28 cellular contexts compared by ENCODE assay signal in genomic region chr2:134443814-134444480, GRCh38.
"Had no signal": no experiment of that assay in that cellular context is flagged by ENCODE, and none has a peak within 500 bp of the region (broad histone marks: within the 10 kb centered on the region; RNA-seq: fewer than 3 reads in every experiment).

No MANE protein-coding gene starts in this region.

- DNase-seq: activated CD4-positive, alpha-beta T cell treated with anti-CD3 and anti-CD28 coated beads for 36 hours; activated CD4-positive, alpha-beta T cell treated with anti-CD3 and anti-CD28 coated beads, Interleukin-2, amount 10 ng/mL, durations not matched to agents 7 days and 5 days; activated CD4-positive, alpha-beta T cell treated with anti-CD3 and anti-CD28 coated beads, Interleukin-2, amount 50 U/mL, for 48 hours; activated CD8-positive, alpha-beta T cell treated with anti-CD3 and anti-CD28 coated beads, Interleukin-2, amount 10 ng/mL, durations not matched to agents 7 days and 5 days; activated effector memory CD4-positive, alpha-beta T cell treated with Interleukin-2 at 50 U/mL for 16 hours; activated naive CD4-positive, alpha-beta T cell treated with anti-CD3 and anti-CD28 coated beads, Interleukin-2, amount 10 ng/mL, durations not matched to agents 7 days and 5 days; activated naive CD8-positive, alpha-beta T cell treated with anti-CD3 and anti-CD28 coated beads, Interleukin-2, amount 10 ng/mL, durations not matched to agents 7 days and 5 days; activated T-cell treated with anti-CD3 and anti-CD28 coated beads, Interleukin-2, amount 50 U/mL, for 24 hours; amygdala; NCI-H1092 treated with DMSO at 0.1 percent for 48 hours; NCI-H1417; NCI-H146; NCI-H187; NCI-H2029 treated with DMSO at 0.1 percent for 48 hours; NCI-H2107; NCI-H226; NCI-H446 treated with DMSO at 0.1 percent for 48 hours; NCI-H524; NCI-H69; SHP77; SJCRH30 had no signal

- H3K27me3 ChIP-seq: ascending aorta, cardiac muscle cell, SJCRH30 had no signal

- H3K27me3 Mint-ChIP-seq: activated CD4-positive, alpha-beta T cell treated with anti-CD3 and anti-CD28 coated beads for 36 hours; activated CD4-positive, alpha-beta T cell treated with anti-CD3 and anti-CD28 coated beads, Interleukin-2, amount 10 ng/mL, durations not matched to agents 7 days and 5 days; activated naive CD4-positive, alpha-beta T cell treated with anti-CD3 and anti-CD28 coated beads, Interleukin-2, amount 10 ng/mL, durations not matched to agents 7 days and 5 days; activated naive CD8-positive, alpha-beta T cell treated with anti-CD3 and anti-CD28 coated beads, Interleukin-2, amount 10 ng/mL, durations not matched to agents 7 days and 5 days; activated T-cell treated with anti-CD3 and anti-CD28 coated beads, Interleukin-2, amount 50 U/mL, for 24 hours had no signal

- H3K4me3 ChIP-seq: ascending aorta, cardiac muscle cell, SJCRH30, SK-N-MC had no signal

- ATAC-seq: activated CD4-positive, alpha-beta T cell treated with anti-CD3 and anti-CD28 coated beads for 36 hours; activated CD4-positive, CD25-positive, alpha-beta regulatory T cell treated with anti-CD3 and anti-CD28 coated beads, Interleukin-2, amount 50 U/mL, for 24 hours; activated CD8-positive, alpha-beta T cell treated with anti-CD3 and anti-CD28 coated beads, Interleukin-2, amount 10 ng/mL, durations not matched to agents 7 days and 5 days; Panc1 had no signal

- H3K36me3 Mint-ChIP-seq: activated naive CD8-positive, alpha-beta T cell treated with anti-CD3 and anti-CD28 coated beads, Interleukin-2, amount 10 ng/mL, durations not matched to agents 7 days and 5 days had no signal

- H3K4me1 Mint-ChIP-seq: activated CD4-positive, alpha-beta T cell treated with anti-CD3 and anti-CD28 coated beads for 36 hours; activated CD4-positive, alpha-beta T cell treated with anti-CD3 and anti-CD28 coated beads, Interleukin-2, amount 10 ng/mL, durations not matched to agents 7 days and 5 days; activated naive CD4-positive, alpha-beta T cell treated with anti-CD3 and anti-CD28 coated beads, Interleukin-2, amount 10 ng/mL, durations not matched to agents 7 days and 5 days; activated naive CD8-positive, alpha-beta T cell treated with anti-CD3 and anti-CD28 coated beads, Interleukin-2, amount 10 ng/mL, durations not matched to agents 7 days and 5 days had no signal

- H3K4me3 Mint-ChIP-seq: activated CD4-positive, alpha-beta T cell treated with anti-CD3 and anti-CD28 coated beads for 36 hours; activated CD4-positive, alpha-beta T cell treated with anti-CD3 and anti-CD28 coated beads, Interleukin-2, amount 10 ng/mL, durations not matched to agents 7 days and 5 days; activated CD8-positive, alpha-beta T cell treated with anti-CD3 and anti-CD28 coated beads, Interleukin-2, amount 10 ng/mL, durations not matched to agents 7 days and 5 days; activated naive CD4-positive, alpha-beta T cell treated with anti-CD3 and anti-CD28 coated beads, Interleukin-2, amount 10 ng/mL, durations not matched to agents 7 days and 5 days; activated naive CD8-positive, alpha-beta T cell treated with anti-CD3 and anti-CD28 coated beads, Interleukin-2, amount 10 ng/mL, durations not matched to agents 7 days and 5 days; activated T-cell treated with anti-CD3 and anti-CD28 coated beads, Interleukin-2, amount 50 U/mL, for 24 hours; T-helper 1 cell treated with Interleukin-12 subunit alpha and Interleukin-12 subunit beta and Interleukin-4 antibody, amounts not matched to agents 30 μg/mL and 1 μg/mL, for 36 hours; T-helper 2 cell treated with Interferon-gamma antibody and Interleukin-4, amounts not matched to agents 5 μg/mL and 100 μg/mL, for 36 hours had no signal

- H3K9me3 Mint-ChIP-seq: activated CD4-positive, alpha-beta T cell treated with anti-CD3 and anti-CD28 coated beads, Interleukin-2, amount 10 ng/mL, durations not matched to agents 7 days and 5 days; activated naive CD4-positive, alpha-beta T cell treated with anti-CD3 and anti-CD28 coated beads, Interleukin-2, amount 10 ng/mL, durations not matched to agents 7 days and 5 days; activated naive CD8-positive, alpha-beta T cell treated with anti-CD3 and anti-CD28 coated beads, Interleukin-2, amount 10 ng/mL, durations not matched to agents 7 days and 5 days; activated T-cell treated with anti-CD3 and anti-CD28 coated beads, Interleukin-2, amount 50 U/mL, for 24 hours; T-helper 1 cell treated with Interleukin-12 subunit alpha and Interleukin-12 subunit beta and Interleukin-4 antibody, amounts not matched to agents 30 μg/mL and 1 μg/mL, for 36 hours; T-helper 2 cell treated with Interferon-gamma antibody and Interleukin-4, amounts not matched to agents 5 μg/mL and 100 μg/mL, for 36 hours had no signal
